In genomic region chr19:10960314-10961072, GRCh38 we compare ENCODE assay signal across 8 cellular contexts. TPM values are rescaled to one million over a fixed set of nuclear protein-coding genes. Genes with fewer than 3 reads are reported as not detected.
A peak's percentile ranks its signal among the peaks of the same experiment; 100 is the strongest.
DNase-seq lines count a peak whose midpoint lies in the region; ATAC-seq and TF ChIP-seq lines count a peak whose summit lies in the region.

Gene SMARCA4 (plus strand): TSS chr19:10961030. CDS start chr19:10984152, 23,122 bp downstream.

- peak; percentile 98 for DNase-seq in A673 (ENCODE audit: low spot score)
- DNase-seq in NCI-H2227 (lab: John Stamatoyannopoulos, UW; ENCODE audit: unreplicated experiment): peak; percentile 97
- DNase-seq in WERI-Rb-1: peak; percentile 95
- DNase-seq in breast epithelium (ENCODE audit: low spot score in 2 of 2): peak; percentile 96 to 97

- H3K27me3 ChIP-seq in A673 (replicated peaks; ENCODE audit: insufficient read depth, low read depth, low read length, poor library complexity) (no peaks in the 10 kb centered on the region), WERI-Rb-1 (ENCODE audit: insufficient read depth, low read depth, severe bottlenecking) (no peaks in the 10 kb centered on the region), breast epithelium (no peaks in the 10 kb centered on the region), skeletal muscle tissue (ENCODE audit: control insufficient read depth in 3 of 3, insufficient read depth in 3 of 3, low read length in 3 of 3) (no peaks in the 10 kb centered on the region)

- BruUV-seq in A673 (replicated peaks; lab: Mats Ljungman, UMichigan): TSS peak; percentile 96

- H3K36me3 ChIP-seq in A673 (ENCODE audit: insufficient read depth, low read length, poor library complexity, severe bottlenecking): peaks cover 6% of the 10 kb centered on the region
- H3K36me3 ChIP-seq in WERI-Rb-1: peaks cover 13% of the 10 kb centered on the region
- H3K36me3 ChIP-seq in breast epithelium: no peaks in the 10 kb centered on the region
- no peaks in the 10 kb centered on the region for H3K36me3 ChIP-seq in skeletal muscle tissue (ENCODE audit: control insufficient read depth in 3 of 3, insufficient read depth in 3 of 3, low read length in 3 of 3)

- POLR2A ChIA-PET in A673 (lab: Charles Lee; ENCODE audit: low non-redundant PET): no interaction called here

- ATAC-seq in GM18870 (IDR thresholded peaks at IDR 0.05; ENCODE audit: unreplicated experiment): peak; percentile 37
- peak; percentile 63 for ATAC-seq in HG03139 (IDR thresholded peaks at IDR 0.05; ENCODE audit: unreplicated experiment)

- peak within 1 kb of the TSS; percentile 92 to 97 (median 93) for H3K9ac ChIP-seq in skeletal muscle tissue (ENCODE audit: low read depth in 1 of 3, low read length in 3 of 3)

- H3K4me1 ChIP-seq in A673 (ENCODE audit: insufficient read depth, low read length, poor library complexity, severe bottlenecking) (peaks cover 3% of the 10 kb centered on the region), breast epithelium (peaks cover 0 to 11% of the 10 kb centered on the region in 2 donors), skeletal muscle tissue (ENCODE audit: control insufficient read depth in 3 of 3, insufficient read depth in 3 of 3, low read length in 3 of 3) (peaks cover 21 to 35% (median 32%) of the 10 kb centered on the region in 3 donors)

- H3K4me3 ChIP-seq in A673 (ENCODE audit: low read depth, low read length, poor library complexity, severe bottlenecking) (peak within 1 kb of the TSS; percentile 100), WERI-Rb-1 (ENCODE audit: low read depth, low read length) (peak within 1 kb of the TSS; percentile 81), breast epithelium (peak within 1 kb of the TSS; percentile 76 to 95 (median 85)), iPS-18c (ENCODE audit: insufficient read depth, low read depth, low read length) (peak within 1 kb of the TSS; percentile 90), skeletal muscle tissue (ENCODE audit: low read length in 3 of 3) (peak within 1 kb of the TSS; percentile 89 to 91 (median 90))

- TF ChIP-seq POLR2A in breast epithelium (IDR thresholded peaks at IDR 0.05): peak; percentile 85

- H3K27ac ChIP-seq in A673 (ENCODE audit: low read depth, low read length, poor library complexity, severe bottlenecking) (peak within 1 kb of the TSS; percentile 95), WERI-Rb-1 (peak within 1 kb of the TSS; percentile 95), breast epithelium (peak within 1 kb of the TSS; percentile 97), skeletal muscle tissue (ENCODE audit: low read depth, low read length) (peak within 1 kb of the TSS; percentile 96)

- H3K9me3 ChIP-seq in A673 (ENCODE audit: low read depth, low read length, poor library complexity, severe bottlenecking) (no peaks in the 10 kb centered on the region), WERI-Rb-1 (ENCODE audit: severe bottlenecking) (no peaks in the 10 kb centered on the region), breast epithelium (no peaks in the 10 kb centered on the region), iPS-18c (ENCODE audit: control insufficient read depth, insufficient read depth, low read length) (no peaks in the 10 kb centered on the region), skeletal muscle tissue (ENCODE audit: control insufficient read depth in 3 of 3, low read length in 3 of 3) (no peaks in the 10 kb centered on the region)

- intact Hi-C loops in A673 (cut with micrococcal nuclease; ENCODE audit: unreplicated experiment) (no loop called here), breast epithelium (cut with DNase I; ENCODE audit: low total_unique reads) (no loop called here)

- TF ChIP-seq CTCF in A673 (conservative IDR thresholded peaks at IDR 0.05; ENCODE audit: low read depth, low read length): no peak
- no peak for TF ChIP-seq CTCF in WERI-Rb-1 (IDR thresholded peaks at IDR 0.05; ENCODE audit: low read depth, low read length)
- peak in 1 of 3 donors; percentile 12 for TF ChIP-seq CTCF in breast epithelium (IDR thresholded peaks at IDR 0.05)

- CTCF ChIA-PET in A673 (lab: Charles Lee): no interaction called here

RNA-seq across cellular contexts. Expression of gene SMARCA4, which starts in this region (rescaled TPM):
- total RNA-seq in A673 (2021): 307 and 319 TPM in 2 replicates
- 10 to 100 TPM; 36.8 to 78.3 (median 72.4) TPM for total RNA-seq in breast epithelium
- 58.5 TPM for total RNA-seq in skeletal muscle tissue

Comparison
In these comparisons a context has a peak if more than half of its experiments do, and no peak if none do; other contexts are left out.
1. Peak in every context shown above with its lines: DNase-seq, ATAC-seq, H3K4me3 ChIP-seq and H3K27ac ChIP-seq.